15 cellular contexts compared by ENCODE assay signal in genomic region chr9:37350486-37351190, GRCh38.
DNase-seq lines count a peak whose midpoint lies in the region; ATAC-seq and TF ChIP-seq lines count a peak whose summit lies in the region.
"Had no signal": no experiment of that assay in that cellular context is flagged by ENCODE, and none has a peak within 500 bp of the region (broad histone marks: within the 10 kb centered on the region; RNA-seq: fewer than 3 reads in every experiment).

No MANE protein-coding gene starts in this region.

- H3K27ac Mint-ChIP-seq in naive B cell = peak overlapping the region; percentile 38 to 91 (median 64)
- H3K27ac Mint-ChIP-seq: activated naive CD4-positive, alpha-beta T cell treated with anti-CD3 and anti-CD28 coated beads, Interleukin-2, amount 10 ng/mL, durations not matched to agents 7 days and 5 days; nephron had no signal

- no peaks in the 10 kb centered on the region for H3K27me3 Mint-ChIP-seq in naive B cell
- H3K27me3 Mint-ChIP-seq: activated naive CD4-positive, alpha-beta T cell treated with anti-CD3 and anti-CD28 coated beads, Interleukin-2, amount 10 ng/mL, durations not matched to agents 7 days and 5 days; CD4-positive, alpha-beta memory T cell had no signal

- no peaks in the 10 kb centered on the region for H3K36me3 ChIP-seq in brain microvascular endothelial cell (replicated peaks)
- H3K36me3 ChIP-seq: SJSA1, thyroid gland had no signal

- no peak overlapping the region for H3K4me3 Mint-ChIP-seq in naive B cell
- H3K4me3 Mint-ChIP-seq: activated naive CD4-positive, alpha-beta T cell treated with anti-CD3 and anti-CD28 coated beads, Interleukin-2, amount 10 ng/mL, durations not matched to agents 7 days and 5 days; CD4-positive, alpha-beta memory T cell; nephron had no signal

- TF ChIP-seq CTCF in brain microvascular endothelial cell (IDR thresholded peaks at IDR 0.05; ENCODE audit: low read depth, low read length, missing control alignments) = no peak

- H3K36me3 Mint-ChIP-seq in naive B cell = peaks cover 28 to 48% of the 10 kb centered on the region in 2 donors

- no peaks in the 10 kb centered on the region for H3K27me3 ChIP-seq in brain microvascular endothelial cell (replicated peaks)
- H3K27me3 ChIP-seq: SJSA1, thyroid gland had no signal

- in situ Hi-C loops in brain microvascular endothelial cell (cut with HindIII; ENCODE audit: low pct_ligation_motif_present, low sequenced_read_pairs) = no loop called here

- H3K4me1 Mint-ChIP-seq in naive B cell = peaks cover 29 to 37% (median 34%) of the 10 kb centered on the region in 3 donors
- H3K4me1 Mint-ChIP-seq: activated naive CD4-positive, alpha-beta T cell treated with anti-CD3 and anti-CD28 coated beads, Interleukin-2, amount 10 ng/mL, durations not matched to agents 7 days and 5 days; nephron had no signal

- DNase-seq in GM04503 (ENCODE audit: low read depth) = peak; percentile 18
- peak; percentile 66 for DNase-seq in M059J (ENCODE audit: low read depth)
- peak; percentile 60 for DNase-seq in brain microvascular endothelial cell
- no peak for DNase-seq in naive B cell
- DNase-seq in NCI-H526 (lab: John Stamatoyannopoulos, UW) = no peak
- DNase-seq in HuH-7.5 (ENCODE audit: low spot score) = no peak
- DNase-seq: activated naive CD4-positive, alpha-beta T cell treated with anti-CD3 and anti-CD28 coated beads, Interleukin-2, amount 10 ng/mL, durations not matched to agents 7 days and 5 days; CD4-positive, alpha-beta memory T cell; lower lobe of right lung; NCI-H1048; stimulated activated CD4-positive, alpha-beta T cell treated with anti-CD3 and anti-CD28 coated beads, Interleukin-1b, Interleukin-23, amount 100 ng/mL, for 48 hours; thyroid gland had no signal

- ATAC-seq in naive B cell (ENCODE audit: low read depth in 2 of 2) = no peak
- no peak for ATAC-seq in GM21723 (IDR thresholded peaks at IDR 0.05; ENCODE audit: unreplicated experiment)
- ATAC-seq: lower lobe of right lung had no signal

- no peak overlapping the region for H3K4me3 ChIP-seq in brain microvascular endothelial cell (ENCODE audit: low read depth, low read length)
- H3K4me3 ChIP-seq: lower lobe of right lung, SJSA1, thyroid gland had no signal

- no peaks in the 10 kb centered on the region for H3K9me3 Mint-ChIP-seq in naive B cell
- H3K9me3 Mint-ChIP-seq: activated naive CD4-positive, alpha-beta T cell treated with anti-CD3 and anti-CD28 coated beads, Interleukin-2, amount 10 ng/mL, durations not matched to agents 7 days and 5 days; CD4-positive, alpha-beta memory T cell; nephron had no signal

- H3K27ac ChIP-seq in brain microvascular endothelial cell = peak overlapping the region; percentile 30
- H3K27ac ChIP-seq: lower lobe of right lung, SJSA1, thyroid gland had no signal

Comparison
In these comparisons a context has a peak if more than half of its experiments do, and no peak if none do; other contexts are left out.
1. DNase-seq: peak in GM04503 (single experiment), M059J (single experiment) and brain microvascular endothelial cell (single experiment); none in naive B cell (single experiment), NCI-H526 (0 of 2) and HuH-7.5 (single experiment).